13 cellular contexts compared by ENCODE assay signal in the genomic region with DNA sequence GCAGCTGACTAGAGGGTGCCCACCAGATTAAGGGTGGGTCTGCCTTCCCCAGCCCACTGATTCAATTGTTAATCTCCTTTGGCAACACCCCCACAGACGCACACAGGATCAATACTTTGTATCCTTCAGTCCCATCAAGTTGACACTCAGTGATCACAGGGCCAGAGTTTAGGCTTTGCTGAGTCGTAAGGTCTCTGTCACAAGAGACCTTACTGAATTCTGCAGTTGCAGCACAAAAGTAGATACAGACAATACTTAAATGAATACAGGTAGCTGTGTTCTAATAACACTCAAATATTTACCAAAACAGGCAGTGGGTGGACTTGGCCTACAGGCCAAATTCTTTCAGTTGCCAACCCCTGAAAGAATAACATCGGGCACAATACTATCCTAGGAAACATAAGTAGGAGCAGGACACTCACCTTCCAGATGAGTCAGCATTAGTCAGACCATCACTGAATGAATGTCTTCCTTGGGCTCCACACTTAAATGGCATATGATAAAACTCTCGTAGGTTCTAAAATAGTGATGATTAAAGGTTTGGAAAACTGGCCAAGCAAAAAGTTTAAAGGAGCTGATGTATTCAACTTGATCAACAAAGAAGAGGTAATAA.
DNase-seq lines count a peak whose midpoint lies in the region; ATAC-seq, FAIRE-seq and TF ChIP-seq lines count a peak whose summit lies in the region.
"Had no signal": no experiment of that assay in that cellular context is flagged by ENCODE, and none has a peak within 500 bp of the region (broad histone marks: within the 10 kb centered on the region; RNA-seq: fewer than 3 reads in every experiment).

No MANE protein-coding gene starts in this region.

- H3K27ac Mint-ChIP-seq in stimulated activated naive B cell treated with anti-CD40 and anti-IgM and Interleukin-4, amounts not matched to agents 10 μg/mL and 1 μg/mL and 100 μg/mL, for 72 hours: no peak overlapping the region
- H3K27ac Mint-ChIP-seq: activated CD4-positive, alpha-beta T cell treated with anti-CD3 and anti-CD28 coated beads, Interleukin-2, amount 10 ng/mL, durations not matched to agents 24 days and 14 days; naive thymus-derived CD8-positive, alpha-beta T cell had no signal

- POLR2A ChIA-PET in endothelial cell of umbilical vein (lab: Charles Lee): no interaction called here

- H3K4me3 Mint-ChIP-seq in stimulated activated naive B cell treated with anti-CD40 and anti-IgM and Interleukin-4, amounts not matched to agents 10 μg/mL and 1 μg/mL and 100 μg/mL, for 72 hours: no peak overlapping the region
- H3K4me3 Mint-ChIP-seq: activated CD4-positive, alpha-beta T cell treated with anti-CD3 and anti-CD28 coated beads, Interleukin-2, amount 10 ng/mL, durations not matched to agents 24 days and 14 days; naive thymus-derived CD8-positive, alpha-beta T cell had no signal

- H3K36me3 Mint-ChIP-seq in stimulated activated naive B cell treated with anti-CD40 and anti-IgM and Interleukin-4, amounts not matched to agents 10 μg/mL and 1 μg/mL and 100 μg/mL, for 72 hours: no peaks in the 10 kb centered on the region
- H3K36me3 Mint-ChIP-seq: naive thymus-derived CD8-positive, alpha-beta T cell had no signal

- H3K9me1 ChIP-seq in endothelial cell of umbilical vein (replicated peaks; ENCODE audit: control insufficient read depth, extremely low read depth, insufficient read depth, low read length): no peaks in the 10 kb centered on the region

- H3K27me3 ChIP-seq in OCI-LY3 (ENCODE audit: low read depth, low read length) (no peaks in the 10 kb centered on the region), endothelial cell of umbilical vein (ENCODE audit: control insufficient read depth in 2 of 2, insufficient read depth in 2 of 2, low read length in 2 of 2) (no peaks in the 10 kb centered on the region), uterus (no peaks in the 10 kb centered on the region)

- H3K9ac ChIP-seq in OCI-LY3 (ENCODE audit: low read length) (no peak overlapping the region), endothelial cell of umbilical vein (replicated peaks; ENCODE audit: extremely low read depth, insufficient read depth, low read length) (no peak overlapping the region)

- no peak overlapping the region for H3K4me3 ChIP-seq in OCI-LY3 (ENCODE audit: low read length)
- no peak overlapping the region for H3K4me3 ChIP-seq in endothelial cell of umbilical vein (replicated peaks in 1 of 3; ENCODE audit: insufficient read depth in 1 of 3, low read depth in 1 of 3, low read length in 3 of 3)
- no peak overlapping the region for H3K4me3 ChIP-seq in uterus

- TF ChIP-seq CTCF in OCI-LY3 (IDR thresholded peaks at IDR 0.05; ENCODE audit: low read depth, low read length) (no peak), endothelial cell of umbilical vein (IDR thresholded peaks at IDR 0.05; ENCODE audit: extremely low read depth in 1 of 2, insufficient read depth in 1 of 2, low read depth in 1 of 2, low read length in 2 of 2) (no peak), uterus (IDR thresholded peaks at IDR 0.05) (no peak)

- H3K9me3 ChIP-seq in OCI-LY3 (ENCODE audit: insufficient read depth, low read length): no peaks in the 10 kb centered on the region
- no peaks in the 10 kb centered on the region for H3K9me3 ChIP-seq in endothelial cell of umbilical vein (replicated peaks; ENCODE audit: control insufficient read depth, insufficient read depth, low read length)
- H3K9me3 ChIP-seq in uterus: no peaks in the 10 kb centered on the region
- H3K9me3 ChIP-seq: Caco-2 had no signal

- H3K79me2 ChIP-seq in OCI-LY3 (ENCODE audit: low read length) (no peaks in the 10 kb centered on the region), endothelial cell of umbilical vein (ENCODE audit: control insufficient read depth, insufficient read depth, low read length) (no peaks in the 10 kb centered on the region)

- H3K36me3 ChIP-seq in OCI-LY3 (replicated peaks; ENCODE audit: low read depth, low read length) (no peaks in the 10 kb centered on the region), endothelial cell of umbilical vein (ENCODE audit: control insufficient read depth in 2 of 2, extremely low read depth in 1 of 2, insufficient read depth in 2 of 2, low read length in 2 of 2) (no peaks in the 10 kb centered on the region), uterus (no peaks in the 10 kb centered on the region)

- dilution Hi-C loops in endothelial cell of umbilical vein (cut with MboI; ENCODE audit: extremely low pct_ligation_motif_present, low sequenced_read_pairs): no loop called here

- CTCF ChIA-PET in endothelial cell of umbilical vein (lab: Charles Lee): interaction anchor here (1.1 to 1.3 kb wide), 2 partner anchors 13 to 15 kb away, joined by 3 to 6 read pairs; no protein-coding TSS in a partner anchor

- no TSS peak for BruUV-seq in endothelial cell of umbilical vein (replicated peaks; lab: Mats Ljungman, UMichigan)

- H3K27me3 Mint-ChIP-seq in stimulated activated naive B cell treated with anti-CD40 and anti-IgM and Interleukin-4, amounts not matched to agents 10 μg/mL and 1 μg/mL and 100 μg/mL, for 72 hours: no peaks in the 10 kb centered on the region
- H3K27me3 Mint-ChIP-seq: activated CD4-positive, alpha-beta T cell treated with anti-CD3 and anti-CD28 coated beads, Interleukin-2, amount 10 ng/mL, durations not matched to agents 24 days and 14 days had no signal

- intact Hi-C loops in endothelial cell of umbilical vein (cut with micrococcal nuclease): no loop called here
- intact Hi-C loops in uterus (cut with DNase I; ENCODE audit: low total_unique reads): no loop called here

- no peak for ATAC-seq in GM18502 (IDR thresholded peaks at IDR 0.05; ENCODE audit: poor library complexity, unreplicated experiment)
- ATAC-seq in stimulated activated naive B cell treated with anti-CD40 and anti-IgM and Interleukin-4, amounts not matched to agents 10 μg/mL and 1 μg/mL and 100 μg/mL, for 72 hours (replicated peaks): no peak
- ATAC-seq: naive thymus-derived CD8-positive, alpha-beta T cell had no signal

- no peaks in the 10 kb centered on the region for H3K9me3 Mint-ChIP-seq in stimulated activated naive B cell treated with anti-CD40 and anti-IgM and Interleukin-4, amounts not matched to agents 10 μg/mL and 1 μg/mL and 100 μg/mL, for 72 hours
- H3K9me3 Mint-ChIP-seq: activated CD4-positive, alpha-beta T cell treated with anti-CD3 and anti-CD28 coated beads, Interleukin-2, amount 10 ng/mL, durations not matched to agents 24 days and 14 days; naive thymus-derived CD8-positive, alpha-beta T cell had no signal

- H3K27ac ChIP-seq in OCI-LY3 (ENCODE audit: low read length): no peak overlapping the region
- peak overlapping the region; percentile 28 for H3K27ac ChIP-seq in endothelial cell of umbilical vein (ENCODE audit: insufficient read depth, low read depth, low read length)
- H3K27ac ChIP-seq in uterus: no peak overlapping the region

- H3K4me2 ChIP-seq in OCI-LY3 (ENCODE audit: low read length): no peak overlapping the region
- peak overlapping the region; percentile 17 for H3K4me2 ChIP-seq in endothelial cell of umbilical vein (ENCODE audit: insufficient read depth, low read length)

- 0 out of 2 replicates have a peak overlapping the region, but pooled peaks have one; percentile 35 for H2AFZ ChIP-seq in OCI-LY3 (ENCODE audit: low read depth, low read length)
- no peak overlapping the region for H2AFZ ChIP-seq in endothelial cell of umbilical vein (ENCODE audit: low read depth, low read length)

- TF ChIP-seq POLR2A in endothelial cell of umbilical vein (IDR thresholded peaks at IDR 0.05; ENCODE audit: low read depth, low read length) (no peak), uterus (IDR thresholded peaks at IDR 0.05) (no peak)

- H3K4me1 ChIP-seq in OCI-LY3 (ENCODE audit: low read length) (peaks cover 4% of the 10 kb centered on the region; the same call in 1 of the 2 replicates), endothelial cell of umbilical vein (ENCODE audit: control insufficient read depth, extremely low read depth, insufficient read depth, low read length) (peaks cover 34% of the 10 kb centered on the region), uterus (no peaks in the 10 kb centered on the region)
- H3K4me1 ChIP-seq: Caco-2 had no signal

- H3K4me1 Mint-ChIP-seq in stimulated activated naive B cell treated with anti-CD40 and anti-IgM and Interleukin-4, amounts not matched to agents 10 μg/mL and 1 μg/mL and 100 μg/mL, for 72 hours: no peaks in the 10 kb centered on the region
- H3K4me1 Mint-ChIP-seq: activated CD4-positive, alpha-beta T cell treated with anti-CD3 and anti-CD28 coated beads, Interleukin-2, amount 10 ng/mL, durations not matched to agents 24 days and 14 days; naive thymus-derived CD8-positive, alpha-beta T cell had no signal

- peak; percentile 99 for FAIRE-seq in endothelial cell of umbilical vein (lab: Jason Lieb, UNC)

- no peaks in the 10 kb centered on the region for H4K20me1 ChIP-seq in OCI-LY3 (ENCODE audit: insufficient read depth, low read length)
- no peaks in the 10 kb centered on the region for H4K20me1 ChIP-seq in endothelial cell of umbilical vein (replicated peaks; ENCODE audit: control insufficient read depth, extremely low read depth, insufficient read depth, low read length)

- peak; percentile 75 for DNase-seq in EH (ENCODE audit: low read depth)
- DNase-seq in endothelial cell of umbilical vein (ENCODE audit: low read depth, low spot score): peak; percentile 86
- peak; percentile 38 for DNase-seq in non-pigmented ciliary epithelial cell (ENCODE audit: low read depth)
- DNase-seq in stimulated activated naive B cell treated with anti-CD40 and anti-IgM and Interleukin-4, amounts not matched to agents 10 μg/mL and 1 μg/mL and 100 μg/mL, for 72 hours: no peak
- DNase-seq in NK-92 treated with Interleukin-12 subunit alpha and Interleukin-12 subunit beta, amount 100 ng/mL, for 24 hours (lab: John Stamatoyannopoulos, UW): no peak
- no peak for DNase-seq in uterus
- DNase-seq: activated CD4-positive, alpha-beta T cell treated with anti-CD3 and anti-CD28 coated beads, Interleukin-2, amount 10 ng/mL, durations not matched to agents 24 days and 14 days; activated naive CD4-positive, alpha-beta T cell treated with anti-CD3 and anti-CD28 coated beads, Interleukin-2, amount 50 U/mL, for 16 hours; Caco-2; naive thymus-derived CD8-positive, alpha-beta T cell; stimulated activated naive CD4-positive, alpha-beta T cell treated with Interleukin-2 at 50 U/mL for 16 hours had no signal

TF ChIP-seq in endothelial cell of umbilical vein, 7 proteins besides CTCF, POLR2A, EP300 and RAD21 (continues in another document):
- TF ChIP-seq JUN (IDR thresholded peaks at IDR 0.05; ENCODE audit: borderline replicate concordance, insufficient read depth, insufficient read length, low read depth): peak; percentile 83
- TF ChIP-seq MYC (IDR thresholded peaks at IDR 0.05; ENCODE audit: low read depth, low read length): no peak
- no peak for TF ChIP-seq EZH2 (IDR thresholded peaks at IDR 0.05; ENCODE audit: borderline replicate concordance, low read depth, low read length, severe bottlenecking)
- TF ChIP-seq GATA2 (IDR thresholded peaks at IDR 0.05; ENCODE audit: insufficient read depth, insufficient read length, low read depth, low read length): peak; percentile 64
- TF ChIP-seq, protein P1, sequence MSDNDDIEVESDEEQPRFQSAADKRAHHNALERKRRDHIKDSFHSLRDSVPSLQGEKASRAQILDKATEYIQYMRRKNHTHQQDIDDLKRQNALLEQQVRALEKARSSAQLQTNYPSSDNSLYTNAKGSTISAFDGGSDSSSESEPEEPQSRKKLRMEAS (IDR thresholded peaks at IDR 0.05; ENCODE audit: insufficient read depth, insufficient read length): no peak

Comparison
In these comparisons a context has a peak if more than half of its experiments do, and no peak if none do; other contexts are left out.
1. DNase-seq: peak in EH (single experiment), endothelial cell of umbilical vein (single experiment) and non-pigmented ciliary epithelial cell (single experiment); none in stimulated activated naive B cell treated with anti-CD40 and anti-IgM and Interleukin-4, amounts not matched to agents 10 μg/mL and 1 μg/mL and 100 μg/mL, for 72 hours (single experiment), NK-92 treated with Interleukin-12 subunit alpha and Interleukin-12 subunit beta, amount 100 ng/mL, for 24 hours (single experiment) and uterus (0 of 2).